Comparison of ENCODE assay signal across 12 cellular contexts in genomic region chr4:25865586-25865985, GRCh38. TPM values are rescaled to one million over a fixed set of nuclear protein-coding genes. Genes with fewer than 3 reads are reported as not detected.
DNase-seq lines count a peak whose midpoint lies in the region; TF ChIP-seq lines count a peak whose summit lies in the region.
"Had no signal": no experiment of that assay in that cellular context is flagged by ENCODE, and none has a peak within 500 bp of the region (broad histone marks: within the 10 kb centered on the region; RNA-seq: fewer than 3 reads in every experiment).

No MANE protein-coding gene starts in this region.

- H3K79me2 ChIP-seq in neural progenitor cell (ENCODE audit: low read depth), result peaks cover 15% of the 10 kb centered on the region

- POLR2A ChIA-PET in RWPE1 (lab: Yijun Ruan, JAX; ENCODE audit: low non-redundant PET), result interaction anchor here (0.5 kb wide), 1 partner anchor 468 kb away, joined by 4 read pairs; no protein-coding TSS in a partner anchor

- DNase-seq in AG20443 (ENCODE audit: low spot score) (peak; percentile 20), H4 (ENCODE audit: low spot score) (peak; percentile 71), RWPE1 (ENCODE audit: low spot score) (peak; percentile 98), islet precursor cell (peak; percentile 84), neural progenitor cell (ENCODE audit: low spot score) (no peak), mesothelial cell of epicardium (ENCODE audit: low spot score in 2 of 2, unreplicated experiment in 2 of 2) (no peak), SHP77 treated with DMSO at 0.1 percent for 48 hours (lab: John Stamatoyannopoulos, UW) (no peak)
- DNase-seq in activated naive CD4-positive, alpha-beta T cell (lab: John Stamatoyannopoulos, UW), result no peak
- DNase-seq: DMS153, glutamatergic neuron had no signal

- no peaks in the 10 kb centered on the region for H3K9me3 Mint-ChIP-seq in neural progenitor cell
- no peaks in the 10 kb centered on the region for H3K9me3 Mint-ChIP-seq in mesothelial cell of epicardium

- no peak overlapping the region for H3K4me3 ChIP-seq in neural progenitor cell
- H3K4me3 ChIP-seq: SJCRH30, thyroid gland had no signal

- TF ChIP-seq CTCF in RWPE1 (conservative IDR thresholded peaks at IDR 0.05; ENCODE audit: low read depth), result no peak
- no peak for TF ChIP-seq CTCF in neural progenitor cell (IDR thresholded peaks at IDR 0.05)
- no peak for TF ChIP-seq CTCF in mesothelial cell of epicardium (IDR thresholded peaks at IDR 0.05; ENCODE audit: unreplicated experiment)

- H3K36me3 Mint-ChIP-seq in neural progenitor cell, result no peaks in the 10 kb centered on the region
- H3K36me3 Mint-ChIP-seq in mesothelial cell of epicardium, result no peaks in the 10 kb centered on the region

- peaks cover 25% of the 10 kb centered on the region for H3F3A ChIP-seq in neural progenitor cell (ENCODE audit: low read depth)

- H3K9ac ChIP-seq in neural progenitor cell, result no peak overlapping the region

- CTCF ChIA-PET in RWPE1 (lab: Yijun Ruan, JAX), result interaction anchor here (0.5 to 0.8 kb wide), 3 partner anchors 49 to 510 kb away, joined by 3 to 6 read pairs (median 4); no protein-coding TSS in a partner anchor

- peaks cover 21% of the 10 kb centered on the region for H3K4me1 ChIP-seq in neural progenitor cell

- no peaks in the 10 kb centered on the region for H4K20me1 ChIP-seq in neural progenitor cell (ENCODE audit: low read depth)

- no peak overlapping the region for H3K4me2 ChIP-seq in neural progenitor cell

- H3K4me1 Mint-ChIP-seq in neural progenitor cell, result peaks cover 10% of the 10 kb centered on the region
- H3K4me1 Mint-ChIP-seq in mesothelial cell of epicardium, result peaks cover 13% of the 10 kb centered on the region

- peaks cover 24% of the 10 kb centered on the region for H3K27me3 ChIP-seq in neural progenitor cell
- H3K27me3 ChIP-seq: SJCRH30, thyroid gland had no signal

- H3K27me3 Mint-ChIP-seq in neural progenitor cell (ENCODE audit: insufficient read depth, low read depth) (peaks cover 8% of the 10 kb centered on the region), mesothelial cell of epicardium (ENCODE audit: low read depth) (peaks cover 38% of the 10 kb centered on the region)

- H3K27ac ChIP-seq in RWPE1, result no peak overlapping the region
- no peak overlapping the region for H3K27ac ChIP-seq in neural progenitor cell
- H3K27ac ChIP-seq: SJCRH30, thyroid gland had no signal

- no peak overlapping the region for H2AFZ ChIP-seq in neural progenitor cell (replicated peaks)

- no peaks in the 10 kb centered on the region for H3K9me3 ChIP-seq in neural progenitor cell (ENCODE audit: low read depth)
- H3K9me3 ChIP-seq: SJCRH30, thyroid gland had no signal

- no peaks in the 10 kb centered on the region for H3K36me3 ChIP-seq in neural progenitor cell
- H3K36me3 ChIP-seq: SJCRH30, thyroid gland had no signal

- H3K4me3 Mint-ChIP-seq in neural progenitor cell (no peak overlapping the region), mesothelial cell of epicardium (no peak overlapping the region)

- H3K27ac Mint-ChIP-seq in neural progenitor cell (no peak overlapping the region), mesothelial cell of epicardium (no peak overlapping the region)

RNA-seq across cellular contexts. Expression of gene SEL1L3, which starts 2.8 kb away (rescaled TPM):
- total RNA-seq in H4 (2014; rRNA removed; shearing (Covaris generic)), result 164 and 167 TPM in 2 replicates
- total RNA-seq in neural progenitor cell (ENCODE audit: low replicate concordance) (49.6 and 87.2 TPM in 2 replicates), mesothelial cell of epicardium (13.8 to 14.4 TPM (median 14.3 TPM) in 3 replicates)

RNA-seq across cellular contexts. Expression of gene SMIM20, which starts 48.4 kb away (rescaled TPM):
- total RNA-seq in H4 (2014; rRNA removed; shearing (Covaris generic)), result 97.2 and 130 TPM in 2 replicates
- total RNA-seq in neural progenitor cell (ENCODE audit: low replicate concordance) (51.7 and 57.5 TPM in 2 replicates), mesothelial cell of epicardium (29.7 to 31.5 TPM (median 30.0 TPM) in 3 replicates)

Comparison
In these comparisons a context has a peak if more than half of its experiments do, and no peak if none do; other contexts are left out.
1. DNase-seq: peak in AG20443 (single experiment), H4 (single experiment), RWPE1 (single experiment) and islet precursor cell (single experiment); none in neural progenitor cell (single experiment), mesothelial cell of epicardium (0 of 2), activated naive CD4-positive, alpha-beta T cell (0 of 4) and SHP77 treated with DMSO at 0.1 percent for 48 hours (single experiment).